Comparison of ENCODE assay signal across 9 cellular contexts in genomic region chr5:142807378-142807911, GRCh38. TPM values are rescaled to one million over a fixed set of nuclear protein-coding genes. Genes with fewer than 3 reads are reported as not detected.
DNase-seq lines count a peak whose midpoint lies in the region; ATAC-seq and TF ChIP-seq lines count a peak whose summit lies in the region.
"Had no signal": no experiment of that assay in that cellular context is flagged by ENCODE, and none has a peak within 500 bp of the region (broad histone marks: within the 10 kb centered on the region; RNA-seq: fewer than 3 reads in every experiment).

No MANE protein-coding gene starts in this region.

- no peak overlapping the region for H3K4me3 Mint-ChIP-seq in type B pancreatic cell

- peaks cover 37% of the 10 kb centered on the region for H3K4me1 ChIP-seq in right cardiac atrium (ENCODE audit: control insufficient read depth, insufficient read depth, low read length)

- TF ChIP-seq CTCF in type B pancreatic cell (conservative IDR thresholded peaks at IDR 0.05): no peak

- no peaks in the 10 kb centered on the region for H3K9me3 Mint-ChIP-seq in type B pancreatic cell

- H3K4me1 Mint-ChIP-seq in type B pancreatic cell (ENCODE audit: unreplicated experiment): peaks cover 31% of the 10 kb centered on the region

- H3K9me3 ChIP-seq in right cardiac atrium (ENCODE audit: control insufficient read depth, low read length): no peaks in the 10 kb centered on the region

- H3K27ac Mint-ChIP-seq in type B pancreatic cell: peak overlapping the region; percentile 69

- 56% methylated on average over 6 of the region's 6 CpGs for WGBS in right cardiac atrium

- DNase-seq in SIG-M5 treated with dmso at 0.1 percent for 504 hours (lab: John Stamatoyannopoulos, UW; ENCODE audit: unreplicated experiment) (peak; percentile 60), SIG-M5 (lab: John Stamatoyannopoulos, UW) (no peak), NAMALWA (ENCODE audit: low spot score) (peak; percentile 25), right cardiac atrium (peak; percentile 56 to 76 (median 75)), type B pancreatic cell (ENCODE audit: extremely low spot score, unreplicated experiment) (no peak), NCI-H146 (lab: John Stamatoyannopoulos, UW) (no peak), NCI-H774 (lab: John Stamatoyannopoulos, UW) (no peak)
- DNase-seq: NCI-H526 treated with DMSO at 0.1 percent for 48 hours had no signal

- H3K27me3 ChIP-seq in right cardiac atrium (ENCODE audit: control insufficient read depth, insufficient read depth): no peaks in the 10 kb centered on the region

- peak; percentile 70 to 73 for ATAC-seq in right cardiac atrium
- no peak for ATAC-seq in GM18519 (IDR thresholded peaks at IDR 0.05; ENCODE audit: low FRiP score, unreplicated experiment)

- H3K36me3 Mint-ChIP-seq in type B pancreatic cell: no peaks in the 10 kb centered on the region

- peak overlapping the region; percentile 50 for H3K27ac ChIP-seq in right cardiac atrium (ENCODE audit: low read length)

- no peak overlapping the region for H3K4me3 ChIP-seq in right cardiac atrium (ENCODE audit: low read length)

- H3K27me3 Mint-ChIP-seq in type B pancreatic cell: no peaks in the 10 kb centered on the region

- intact Hi-C loops in right cardiac atrium (cut with DNase I): no loop called here

RNA-seq across cellular contexts. Expression of gene ARHGAP26, which starts 37.3 kb away (rescaled TPM):
- 10 to 100 TPM; 44.4 to 56.9 (median 47.8) TPM for total RNA-seq in right cardiac atrium
- polyA plus RNA-seq in right cardiac atrium: 13.2 TPM
- 18.7 and 24.1 TPM in 2 replicates for total RNA-seq in type B pancreatic cell (ENCODE audit: low replicate concordance)

Comparison
In these comparisons a context has a peak if more than half of its experiments do, and no peak if none do; other contexts are left out.
1. DNase-seq: peak in SIG-M5 treated with dmso at 0.1 percent for 504 hours (single experiment), NAMALWA (single experiment) and right cardiac atrium (3 of 3); none in SIG-M5 (single experiment), type B pancreatic cell (single experiment), NCI-H146 (single experiment) and NCI-H774 (single experiment).